In the genomic region with DNA sequence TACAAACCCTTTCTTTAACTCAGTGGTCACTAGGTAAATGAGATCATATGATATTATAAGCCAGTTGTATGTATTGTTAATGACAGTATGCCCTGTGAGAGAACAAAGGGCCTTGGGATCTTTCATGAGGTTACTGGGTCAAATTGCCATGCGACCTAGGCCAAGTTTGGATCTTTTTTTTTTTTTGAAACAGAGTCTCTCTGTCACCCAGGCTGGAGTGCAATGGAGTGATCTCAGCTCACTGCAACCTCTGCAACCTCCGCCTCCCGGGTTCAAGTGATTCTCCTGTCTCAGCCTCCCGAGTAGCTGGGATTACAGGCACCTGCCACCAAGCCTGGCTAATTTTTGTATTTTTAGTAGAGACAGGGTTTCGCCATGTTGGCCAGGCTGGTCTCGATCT, we compare ENCODE assay signal across 12 cellular contexts. TPM values are rescaled to one million over a fixed set of nuclear protein-coding genes. Genes with fewer than 3 reads are reported as not detected.
"Had no signal": no experiment of that assay in that cellular context is flagged by ENCODE, and none has a peak within 500 bp of the region (broad histone marks: within the 10 kb centered on the region; RNA-seq: fewer than 3 reads in every experiment).

No MANE protein-coding gene starts in this region.

RNA-seq across cellular contexts. Expression of gene TRIM71, which starts 27.7 kb away (rescaled TPM):
- total RNA-seq: activated CD8-positive, alpha-beta T cell treated with anti-CD3 and anti-CD28 coated beads, Interleukin-2, amount 10 ng/mL, durations not matched to agents 7 days and 5 days; aorta; body of pancreas; dermis blood vessel endothelial cell; endothelial cell of umbilical vein; esophagus squamous epithelium; fibroblast of villous mesenchyme; gastroesophageal sphincter; glomerular endothelial cell; T-helper 2 cell treated with Interferon-gamma antibody and Interleukin-4, amounts not matched to agents 100 ng/mL and 5 ng/mL, for 36 hours had no signal
- polyA plus RNA-seq: adrenal gland, aorta, endothelial cell of umbilical vein, esophagus had no signal
